11 cellular contexts compared by ENCODE assay signal in genomic region chr1:32274646-32275340, GRCh38. TPM values are rescaled to one million over a fixed set of nuclear protein-coding genes. Genes with fewer than 3 reads are reported as not detected.
DNase-seq lines count a peak whose midpoint lies in the region; ATAC-seq and TF ChIP-seq lines count a peak whose summit lies in the region.
"Had no signal": no experiment of that assay in that cellular context is flagged by ENCODE, and none has a peak within 500 bp of the region (broad histone marks: within the 10 kb centered on the region; RNA-seq: fewer than 3 reads in every experiment).

No MANE protein-coding gene starts in this region.

- H3K4me2 ChIP-seq in osteoblast (ENCODE audit: insufficient read depth, low read length) = no peak overlapping the region

- peak overlapping the region; percentile 60 for H3K27ac Mint-ChIP-seq in activated CD8-positive, alpha-beta memory T cell treated with anti-CD3 and anti-CD28 coated beads, Interleukin-2, amount 10 ng/mL, durations not matched to agents 7 days and 5 days
- peak overlapping the region; percentile 86 for H3K27ac Mint-ChIP-seq in activated CD8-positive, alpha-beta T cell treated with anti-CD3 and anti-CD28 coated beads, Interleukin-2, amount 10 ng/mL, durations not matched to agents 7 days and 5 days

- CTCF ChIA-PET in activated CD8-positive, alpha-beta memory T cell treated with anti-CD3 and anti-CD28 coated beads, Interleukin-2, amount 10 ng/mL, durations not matched to agents 7 days and 5 days (lab: Charles Lee) = interaction anchor here (0.9 to 1.3 kb wide), 4 partner anchors 9 to 34 kb away, joined by 3 to 6 read pairs (median 3); no protein-coding TSS in a partner anchor
- CTCF ChIA-PET in activated CD8-positive, alpha-beta T cell treated with anti-CD3 and anti-CD28 coated beads, Interleukin-2, amount 10 ng/mL, durations not matched to agents 7 days and 5 days (lab: Charles Lee) = interaction anchor here (1.0 to 2.0 kb wide), 3 partner anchors 24 to 59 kb away, joined by 4 to 9 read pairs (median 6); partner anchors contain the start of genes FAM167B and LCK

- H3K27me3 Mint-ChIP-seq in activated CD8-positive, alpha-beta memory T cell treated with anti-CD3 and anti-CD28 coated beads, Interleukin-2, amount 10 ng/mL, durations not matched to agents 7 days and 5 days = no peaks in the 10 kb centered on the region
- H3K27me3 Mint-ChIP-seq in activated CD8-positive, alpha-beta T cell treated with anti-CD3 and anti-CD28 coated beads, Interleukin-2, amount 10 ng/mL, durations not matched to agents 7 days and 5 days (ENCODE audit: low read depth) = no peaks in the 10 kb centered on the region

- H3K27me3 ChIP-seq in osteoblast (ENCODE audit: insufficient read depth, low read length) = peaks cover 50% of the 10 kb centered on the region

- H4K20me1 ChIP-seq in osteoblast (ENCODE audit: insufficient read depth, low read length) = no peaks in the 10 kb centered on the region

- no peaks in the 10 kb centered on the region for H3K9me3 ChIP-seq in osteoblast (ENCODE audit: low read depth, low read length)

- H3K36me3 Mint-ChIP-seq in activated CD8-positive, alpha-beta memory T cell treated with anti-CD3 and anti-CD28 coated beads, Interleukin-2, amount 10 ng/mL, durations not matched to agents 7 days and 5 days = peaks cover 71% of the 10 kb centered on the region
- peaks cover 82% of the 10 kb centered on the region for H3K36me3 Mint-ChIP-seq in activated CD8-positive, alpha-beta T cell treated with anti-CD3 and anti-CD28 coated beads, Interleukin-2, amount 10 ng/mL, durations not matched to agents 7 days and 5 days (ENCODE audit: low read depth)

- no peaks in the 10 kb centered on the region for H3K79me2 ChIP-seq in osteoblast (ENCODE audit: insufficient read depth, low read length)

- H3K4me1 ChIP-seq in osteoblast (ENCODE audit: insufficient read depth, low read length) = no peaks in the 10 kb centered on the region

- POLR2A ChIA-PET in activated CD8-positive, alpha-beta T cell treated with anti-CD3 and anti-CD28 coated beads, Interleukin-2, amount 10 ng/mL, durations not matched to agents 7 days and 5 days (lab: Charles Lee) = interaction anchor here (0.6 to 2.1 kb wide), 5 partner anchors 17 to 65 kb away, joined by 3 to 15 read pairs (median 4); partner anchors contain the start of genes HDAC1 and LCK

- H3K4me3 ChIP-seq in osteoblast (ENCODE audit: insufficient read depth, low read length) = no peak overlapping the region

- no peaks in the 10 kb centered on the region for H3K9me3 Mint-ChIP-seq in activated CD8-positive, alpha-beta memory T cell treated with anti-CD3 and anti-CD28 coated beads, Interleukin-2, amount 10 ng/mL, durations not matched to agents 7 days and 5 days (ENCODE audit: low read depth)
- H3K9me3 Mint-ChIP-seq in activated CD8-positive, alpha-beta T cell treated with anti-CD3 and anti-CD28 coated beads, Interleukin-2, amount 10 ng/mL, durations not matched to agents 7 days and 5 days (ENCODE audit: insufficient read depth) = no peaks in the 10 kb centered on the region

- no peak for DNase-seq in activated CD8-positive, alpha-beta memory T cell treated with anti-CD3 and anti-CD28 coated beads, Interleukin-2, amount 10 ng/mL, durations not matched to agents 7 days and 5 days
- no peak for DNase-seq in activated CD8-positive, alpha-beta memory T cell treated with anti-CD3 and anti-CD28 coated beads, Interleukin-2, amount 50 U/mL, for 4 hours
- no peak for DNase-seq in activated CD8-positive, alpha-beta T cell treated with anti-CD3 and anti-CD28 coated beads, Interleukin-2, amount 10 ng/mL, durations not matched to agents 7 days and 5 days
- DNase-seq in osteoblast (ENCODE audit: insufficient read length, low spot score, missing footprints) (peak; percentile 44), left lobe of liver (ENCODE audit: low spot score) (no peak), GM13977 (ENCODE audit: low spot score) (no peak)
- DNase-seq: NCI-H2227 treated with DMSO at 0.1 percent for 48 hours; SHP77 treated with DMSO at 0.1 percent for 48 hours; stimulated activated CD4-positive, alpha-beta T cell treated with anti-CD3 and anti-CD28 coated beads, Interleukin-12 subunit alpha, Interleukin-12 subunit beta, amount 100 ng/mL, for 4 hours had no signal

- no peak overlapping the region for H3K4me3 Mint-ChIP-seq in activated CD8-positive, alpha-beta memory T cell treated with anti-CD3 and anti-CD28 coated beads, Interleukin-2, amount 10 ng/mL, durations not matched to agents 7 days and 5 days
- no peak overlapping the region for H3K4me3 Mint-ChIP-seq in activated CD8-positive, alpha-beta T cell treated with anti-CD3 and anti-CD28 coated beads, Interleukin-2, amount 10 ng/mL, durations not matched to agents 7 days and 5 days

- TF ChIP-seq CTCF in osteoblast (IDR thresholded peaks at IDR 0.05; ENCODE audit: extremely low read depth, low read depth, low read length) (no peak), GM13977 (IDR thresholded peaks at IDR 0.05; ENCODE audit: extremely low read depth, insufficient read depth, missing control alignments) (no peak)

- in situ Hi-C loops in GM13977 (cut with MboI; ENCODE audit: low pct_unique_long_range_greater_than_20kb, low sequenced_read_pairs, unreplicated experiment) = no loop called here

- H3K36me3 ChIP-seq in osteoblast (ENCODE audit: insufficient read depth, low read length) = no peaks in the 10 kb centered on the region

- no peak overlapping the region for H2AFZ ChIP-seq in osteoblast (ENCODE audit: low read length)

- no peak for ATAC-seq in activated CD8-positive, alpha-beta memory T cell treated with anti-CD3 and anti-CD28 coated beads, Interleukin-2, amount 10 ng/mL, durations not matched to agents 7 days and 5 days
- no peak for ATAC-seq in activated CD8-positive, alpha-beta T cell treated with anti-CD3 and anti-CD28 coated beads, Interleukin-2, amount 10 ng/mL, durations not matched to agents 7 days and 5 days
- no peak for ATAC-seq in left lobe of liver

- H3K4me1 Mint-ChIP-seq in activated CD8-positive, alpha-beta memory T cell treated with anti-CD3 and anti-CD28 coated beads, Interleukin-2, amount 10 ng/mL, durations not matched to agents 7 days and 5 days = peaks cover 43% of the 10 kb centered on the region
- H3K4me1 Mint-ChIP-seq in activated CD8-positive, alpha-beta T cell treated with anti-CD3 and anti-CD28 coated beads, Interleukin-2, amount 10 ng/mL, durations not matched to agents 7 days and 5 days (ENCODE audit: low read depth) = peaks cover 59% of the 10 kb centered on the region

- H3K27ac ChIP-seq in osteoblast (ENCODE audit: low read depth, low read length) = no peak overlapping the region

RNA-seq across cellular contexts. Expression of gene HDAC1, which starts 17.1 kb away (rescaled TPM):
- total RNA-seq in activated CD8-positive, alpha-beta memory T cell treated with anti-CD3 and anti-CD28 coated beads, Interleukin-2, amount 10 ng/mL, durations not matched to agents 7 days and 5 days = 100 to 1,000 TPM; 183 to 189 TPM
- total RNA-seq in activated CD8-positive, alpha-beta T cell treated with anti-CD3 and anti-CD28 coated beads, Interleukin-2, amount 10 ng/mL, durations not matched to agents 7 days and 5 days = 100 to 1,000 TPM; 219 to 227 TPM
- total RNA-seq in osteoblast (44.5 and 46.6 TPM in 2 replicates), left lobe of liver (29.8 TPM)

RNA-seq across cellular contexts. Expression of gene LCK, which starts 23.7 kb away (rescaled TPM):
- total RNA-seq in activated CD8-positive, alpha-beta memory T cell treated with anti-CD3 and anti-CD28 coated beads, Interleukin-2, amount 10 ng/mL, durations not matched to agents 7 days and 5 days = 100 to 1,000 TPM; 441 to 481 TPM
- 100 to 1,000 TPM; 464 to 488 TPM for total RNA-seq in activated CD8-positive, alpha-beta T cell treated with anti-CD3 and anti-CD28 coated beads, Interleukin-2, amount 10 ng/mL, durations not matched to agents 7 days and 5 days
- total RNA-seq in osteoblast = 0.29 TPM in 1 of 2 replicates, not detected in the other
- total RNA-seq in left lobe of liver = 1.2 TPM
- total RNA-seq: LHCN-M2, myocyte had no signal

RNA-seq across cellular contexts. Expression of gene FAM167B, which starts 27.8 kb away (rescaled TPM):
- 1 to 10 TPM in 1 of 2 experiments, under 1 TPM in 1; 0.80 to 1.2 TPM for total RNA-seq in activated CD8-positive, alpha-beta memory T cell treated with anti-CD3 and anti-CD28 coated beads, Interleukin-2, amount 10 ng/mL, durations not matched to agents 7 days and 5 days
- under 1 TPM; 0.78 to 0.90 TPM for total RNA-seq in activated CD8-positive, alpha-beta T cell treated with anti-CD3 and anti-CD28 coated beads, Interleukin-2, amount 10 ng/mL, durations not matched to agents 7 days and 5 days
- 2.5 and 4.4 TPM in 2 replicates for total RNA-seq in osteoblast
- 4.2 TPM for total RNA-seq in left lobe of liver

RNA-seq across cellular contexts. Expression of gene EIF3I, which starts 52.6 kb away (rescaled TPM):
- 100 to 1,000 TPM; 162 to 227 TPM for total RNA-seq in activated CD8-positive, alpha-beta memory T cell treated with anti-CD3 and anti-CD28 coated beads, Interleukin-2, amount 10 ng/mL, durations not matched to agents 7 days and 5 days
- 100 to 1,000 TPM; 194 to 196 TPM for total RNA-seq in activated CD8-positive, alpha-beta T cell treated with anti-CD3 and anti-CD28 coated beads, Interleukin-2, amount 10 ng/mL, durations not matched to agents 7 days and 5 days
- total RNA-seq in osteoblast (253 and 255 TPM in 2 replicates), left lobe of liver (69.2 TPM)

RNA-seq across cellular contexts. Expression of gene TMEM234, which starts 52.6 kb away (rescaled TPM):
- total RNA-seq in activated CD8-positive, alpha-beta memory T cell treated with anti-CD3 and anti-CD28 coated beads, Interleukin-2, amount 10 ng/mL, durations not matched to agents 7 days and 5 days = 10 to 100 TPM; 11.7 to 12.3 TPM
- total RNA-seq in activated CD8-positive, alpha-beta T cell treated with anti-CD3 and anti-CD28 coated beads, Interleukin-2, amount 10 ng/mL, durations not matched to agents 7 days and 5 days = 10 to 100 TPM; 10.6 TPM
- 21.5 and 24.2 TPM in 2 replicates for total RNA-seq in osteoblast
- 4.8 TPM for total RNA-seq in left lobe of liver

Comparison
In these comparisons a context has a peak if more than half of its experiments do, and no peak if none do; other contexts are left out.
1. RNA of gene LCK, which starts 23.7 kb away (total RNA-seq): 464 to 488 TPM in activated CD8-positive, alpha-beta T cell treated with anti-CD3 and anti-CD28 coated beads, Interleukin-2, amount 10 ng/mL, durations not matched to agents 7 days and 5 days and 441 to 481 TPM in activated CD8-positive, alpha-beta memory T cell treated with anti-CD3 and anti-CD28 coated beads, Interleukin-2, amount 10 ng/mL, durations not matched to agents 7 days and 5 days; 1.2 TPM in left lobe of liver (single experiment) and 0.29 TPM in osteoblast; every median in the first group is over 100 times any median in the second.